ENCODE assay signal across 9 cellular contexts in genomic region chr12:117580718-117581062, GRCh38.
DNase-seq lines count a peak whose midpoint lies in the region; ATAC-seq, FAIRE-seq and TF ChIP-seq lines count a peak whose summit lies in the region.
"Had no signal": no experiment of that assay in that cellular context is flagged by ENCODE, and none has a peak within 500 bp of the region (broad histone marks: within the 10 kb centered on the region; RNA-seq: fewer than 3 reads in every experiment).

No MANE protein-coding gene starts in this region.

- no peak overlapping the region for H2BK20ac ChIP-seq in H9 (ENCODE audit: low read depth, low read length, poor library complexity, severe bottlenecking)

- intact Hi-C loops in left lung (cut with DNase I) = no loop called here

- no peak overlapping the region for H2AFZ ChIP-seq in DND-41 (ENCODE audit: low read depth, low read length)
- no peak overlapping the region for H2AFZ ChIP-seq in H9 (ENCODE audit: low read length)

- no peak overlapping the region for H4K8ac ChIP-seq in H9 (replicated peaks; ENCODE audit: insufficient read length, low read depth, low read length)
- no peak overlapping the region for H4K8ac ChIP-seq in mesendoderm (ENCODE audit: low read depth, low read length)

- no peak overlapping the region for H2AK5ac ChIP-seq in H9 (ENCODE audit: insufficient read length, low read length)
- H2AK5ac ChIP-seq in mesendoderm (ENCODE audit: low read length) = no peak overlapping the region

- H3T11ph ChIP-seq in H9 (ENCODE audit: low read length) = no peak overlapping the region

- H3K79me1 ChIP-seq in H9 (ENCODE audit: insufficient read depth, low read depth, low read length, poor library complexity, severe bottlenecking) (no peaks in the 10 kb centered on the region), mesendoderm (ENCODE audit: low read length) (no peaks in the 10 kb centered on the region)

- H3K23me2 ChIP-seq in H9 (ENCODE audit: insufficient read length, low read depth, low read length, poor library complexity, severe bottlenecking) = no peaks in the 10 kb centered on the region

- no peak overlapping the region for H2BK12ac ChIP-seq in H9 (ENCODE audit: insufficient read length, low read depth, low read length)

- H3K4me3 ChIP-seq in DND-41 (ENCODE audit: low read depth in 1 of 2, low read length in 2 of 2) (no peak overlapping the region), WERI-Rb-1 (ENCODE audit: low read depth, low read length) (no peak overlapping the region), mesendoderm (ENCODE audit: low read length) (no peak overlapping the region), left lung (no peak overlapping the region)

- H3K27me3 ChIP-seq in DND-41 (ENCODE audit: insufficient read depth, low read length, poor library complexity) (peaks cover 7% of the 10 kb centered on the region), H9 (ENCODE audit: insufficient read depth, low read length) (no peaks in the 10 kb centered on the region), WERI-Rb-1 (ENCODE audit: insufficient read depth, low read depth, severe bottlenecking) (no peaks in the 10 kb centered on the region), mesendoderm (ENCODE audit: insufficient read depth, low read length, poor library complexity) (no peaks in the 10 kb centered on the region), left lung (peaks cover 0 to 24% of the 10 kb centered on the region in 2 donors)

- TF ChIP-seq CTCF in DND-41 (IDR thresholded peaks at IDR 0.05; ENCODE audit: borderline replicate concordance, extremely low read depth, low read length, poor library complexity, severe bottlenecking) (no peak), H9 (conservative IDR thresholded peaks at IDR 0.05) (no peak), WERI-Rb-1 (IDR thresholded peaks at IDR 0.05; ENCODE audit: low read depth, low read length) (no peak), left lung (IDR thresholded peaks at IDR 0.05) (no peak)

- no peak overlapping the region for H3K18ac ChIP-seq in H9 (ENCODE audit: insufficient read length, low read depth, low read length)
- H3K18ac ChIP-seq in mesendoderm (ENCODE audit: low read length) = no peak overlapping the region

- H3K23ac ChIP-seq in H9 (ENCODE audit: insufficient read length, low read depth, low read length) (no peak overlapping the region), mesendoderm (ENCODE audit: low read length) (no peak overlapping the region)

- H4K20me1 ChIP-seq in DND-41 (ENCODE audit: insufficient read depth, low read length) (no peaks in the 10 kb centered on the region), H9 (ENCODE audit: control insufficient read depth, insufficient read depth, insufficient read length) (no peaks in the 10 kb centered on the region)

- no peak overlapping the region for H3K27ac Mint-ChIP-seq in H9
- no peak overlapping the region for H3K27ac Mint-ChIP-seq in effector memory CD8-positive, alpha-beta T cell

- H3K56ac ChIP-seq in H9 (ENCODE audit: insufficient read length, low read depth, low read length) (no peak overlapping the region), mesendoderm (ENCODE audit: low read length) (no peak overlapping the region)

- H3K9me3 Mint-ChIP-seq in H9 = no peaks in the 10 kb centered on the region
- no peaks in the 10 kb centered on the region for H3K9me3 Mint-ChIP-seq in effector memory CD8-positive, alpha-beta T cell

- no peaks in the 10 kb centered on the region for H3K4me1 ChIP-seq in DND-41 (ENCODE audit: insufficient read depth, low read length)
- H3K4me1 ChIP-seq in H9 (ENCODE audit: insufficient read depth, low read length) = peaks cover 9% of the 10 kb centered on the region; the same call in 1 of the 2 replicates
- peaks cover 3% of the 10 kb centered on the region for H3K4me1 ChIP-seq in mesendoderm (ENCODE audit: control insufficient read depth, low read depth, low read length)
- no peaks in the 10 kb centered on the region for H3K4me1 ChIP-seq in left lung

- no peak overlapping the region for H3K4me3 Mint-ChIP-seq in H9
- H3K4me3 Mint-ChIP-seq in effector memory CD8-positive, alpha-beta T cell = no peak overlapping the region

- H3K9ac ChIP-seq in DND-41 (ENCODE audit: low read depth, low read length) (no peak overlapping the region), H9 (ENCODE audit: extremely low read depth, insufficient read length, low read length) (no peak overlapping the region), mesendoderm (ENCODE audit: low read length) (no peak overlapping the region)

- H3K36me3 ChIP-seq in DND-41 (ENCODE audit: insufficient read depth, low read length) = no peaks in the 10 kb centered on the region
- H3K36me3 ChIP-seq in WERI-Rb-1 = no peaks in the 10 kb centered on the region
- H3K36me3 ChIP-seq in mesendoderm (ENCODE audit: control insufficient read depth, insufficient read depth, low read length) = no peaks in the 10 kb centered on the region
- H3K36me3 ChIP-seq in left lung = no peaks in the 10 kb centered on the region

- H3K36me3 Mint-ChIP-seq in H9 (ENCODE audit: insufficient read depth in 1 of 3, low read depth in 3 of 3) = no peaks in the 10 kb centered on the region
- no peaks in the 10 kb centered on the region for H3K36me3 Mint-ChIP-seq in effector memory CD8-positive, alpha-beta T cell (ENCODE audit: insufficient read depth)

- H3K4ac ChIP-seq in H9 (ENCODE audit: low read depth, low read length) (no peak overlapping the region), mesendoderm (ENCODE audit: low read depth, low read length) (no peak overlapping the region)

- H3K14ac ChIP-seq in H9 (ENCODE audit: insufficient read depth, low read length) = no peak overlapping the region

- FAIRE-seq in RCC 7860 (lab: Jason Lieb, UNC) = no peak
- FAIRE-seq: frontal cortex had no signal

- H3K9me3 ChIP-seq in DND-41 (ENCODE audit: insufficient read depth, low read length, severe bottlenecking) (no peaks in the 10 kb centered on the region), H9 (ENCODE audit: control insufficient read depth, low read depth, low read length) (no peaks in the 10 kb centered on the region), WERI-Rb-1 (ENCODE audit: severe bottlenecking) (no peaks in the 10 kb centered on the region), left lung (no peaks in the 10 kb centered on the region)

- ATAC-seq in DND-41 (ENCODE audit: insufficient read depth, low read depth) = peak; percentile 65
- ATAC-seq in left lung = no peak
- no peak for ATAC-seq in effector memory CD8-positive, alpha-beta T cell (replicated peaks)

- no peak overlapping the region for H4K5ac ChIP-seq in H9 (ENCODE audit: insufficient read length, low read depth, low read length)
- no peak overlapping the region for H4K5ac ChIP-seq in mesendoderm (ENCODE audit: low read length)

- no peaks in the 10 kb centered on the region; the same call in 1 of the 2 replicates for H3K27me3 Mint-ChIP-seq in H9 (ENCODE audit: low read depth)
- H3K27me3 Mint-ChIP-seq in effector memory CD8-positive, alpha-beta T cell = no peaks in the 10 kb centered on the region

- H3K4me2 ChIP-seq in DND-41 (ENCODE audit: insufficient read depth, low read length) (no peak overlapping the region), H9 (ENCODE audit: insufficient read depth, insufficient read length, low read length) (no peak overlapping the region), mesendoderm (ENCODE audit: low read length) (no peak overlapping the region)

- H2BK120ac ChIP-seq in H9 (ENCODE audit: low read depth, low read length, poor library complexity, severe bottlenecking) (no peak overlapping the region), mesendoderm (ENCODE audit: low read depth, low read length) (no peak overlapping the region)

- H2BK15ac ChIP-seq in H9 (ENCODE audit: low read depth, low read length) = no peak overlapping the region
- no peak overlapping the region for H2BK15ac ChIP-seq in mesendoderm (replicated peaks; ENCODE audit: low read depth)

- peaks cover 35 to 41% of the 10 kb centered on the region in 2 experiments for H3K4me1 Mint-ChIP-seq in H9
- no peaks in the 10 kb centered on the region for H3K4me1 Mint-ChIP-seq in effector memory CD8-positive, alpha-beta T cell (ENCODE audit: low read depth in 2 of 2)

- H3K79me2 ChIP-seq in DND-41 (ENCODE audit: insufficient read depth, low read length) (no peaks in the 10 kb centered on the region), H9 (ENCODE audit: insufficient read depth, low read length) (no peaks in the 10 kb centered on the region), mesendoderm (ENCODE audit: control insufficient read depth, insufficient read depth, low read length) (no peaks in the 10 kb centered on the region)

- DNase-seq in DND-41 = peak; percentile 34
- peak; percentile 99 for DNase-seq in H9
- peak; percentile 49 for DNase-seq in WERI-Rb-1
- peak; percentile 93 for DNase-seq in mesendoderm
- DNase-seq in COR-L47 (lab: John Stamatoyannopoulos, UW) = no peak
- DNase-seq in left lung = no peak
- DNase-seq in effector memory CD8-positive, alpha-beta T cell = no peak
- no peak for DNase-seq in RCC 7860 (ENCODE audit: low spot score)

- H3K27ac ChIP-seq in DND-41 (ENCODE audit: low read length) (no peak overlapping the region), H9 (ENCODE audit: insufficient read length, low read depth, low read length) (no peak overlapping the region), WERI-Rb-1 (no peak overlapping the region), mesendoderm (ENCODE audit: low read depth, low read length) (no peak overlapping the region), left lung (no peak overlapping the region)

- no CpG with 5 or more reads among the region's 8 CpGs for WGBS in H9 (ENCODE audit: extremely low coverage, insufficient read length, low lambda C conversion rate)
- no CpG with 5 or more reads among the region's 8 CpGs for WGBS in mesendoderm (ENCODE audit: extremely low coverage, insufficient coverage, low lambda C conversion rate)

- no peak overlapping the region for H4K91ac ChIP-seq in H9 (ENCODE audit: insufficient read length, low read depth, low read length)

- H2BK5ac ChIP-seq in H9 (ENCODE audit: insufficient read length, low read length) = no peak overlapping the region
- H2BK5ac ChIP-seq in mesendoderm (ENCODE audit: low read length) = no peak overlapping the region

Comparison
In these comparisons a context has a peak if more than half of its experiments do, and no peak if none do; other contexts are left out.
1. DNase-seq: peak in DND-41 (single experiment), H9 (single experiment), WERI-Rb-1 (single experiment) and mesendoderm (single experiment); none in COR-L47 (single experiment), left lung (0 of 2), effector memory CD8-positive, alpha-beta T cell (0 of 3) and RCC 7860 (single experiment).